ENCODE assay signal across 37 cellular contexts in genomic region chr7:132970257-132970656, GRCh38.
"Had no signal": no experiment of that assay in that cellular context is flagged by ENCODE, and none has a peak within 500 bp of the region (broad histone marks: within the 10 kb centered on the region; RNA-seq: fewer than 3 reads in every experiment).

No MANE protein-coding gene starts in this region.

- H3K4me3 ChIP-seq: adrenal gland, body of pancreas, breast epithelium had no signal

- ATAC-seq: activated CD8-positive, alpha-beta T cell treated with anti-CD3 and anti-CD28 coated beads for 36 hours; activated naive CD4-positive, alpha-beta T cell treated with anti-CD3 and anti-CD28 coated beads, Interleukin-2, amount 50 U/mL, for 72 hours; activated T-cell treated with anti-CD3 and anti-CD28 coated beads, Interleukin-2, amount 50 U/mL, for 4 hours; activated T-cell treated with anti-CD3 and anti-CD28 coated beads, Interleukin-2, amount 50 U/mL, for 72 hours; activated T-helper 17 cell treated with anti-CD3 and anti-CD28 coated beads, Interleukin-2, amount 50 U/mL, for 72 hours; body of pancreas had no signal

- H3K27ac Mint-ChIP-seq: activated B cell treated with CpG ODN at 0.5 μM for 24 hours; activated CD4-positive, alpha-beta memory T cell treated with anti-CD3 and anti-CD28 coated beads for 36 hours; activated CD4-positive, alpha-beta T cell treated with anti-CD3 and anti-CD28 coated beads, Interleukin-2, amount 10 ng/mL, durations not matched to agents 24 days and 14 days; activated CD8-positive, alpha-beta T cell treated with anti-CD3 and anti-CD28 coated beads for 36 hours; activated naive CD4-positive, alpha-beta T cell treated with anti-CD3 and anti-CD28 coated beads for 36 hours; activated naive CD8-positive, alpha-beta T cell treated with anti-CD3 and anti-CD28 coated beads for 36 hours; activated T-cell treated with anti-CD3 and anti-CD28 coated beads, Interleukin-2, amount 50 U/mL, for 72 hours; activated T-helper 1 cell treated with anti-CD3 and anti-CD28 coated beads, Interleukin-12 subunit alpha, Interleukin-12 subunit beta, Interleukin-2, Interleukin-4 antibody, amounts not matched to agents 30 ng/mL and 10 ng/mL and 1 ng/mL, durations not matched to agents 14 hours and 24 hours and 36 hours; activated T-helper 17 cell treated with anti-CD3 and anti-CD28 coated beads, Interleukin-2, amount 50 U/mL, for 72 hours; T-helper 1 cell treated with Interleukin-12 subunit alpha and Interleukin-12 subunit beta and Interleukin-4 antibody, amounts not matched to agents 30 μg/mL and 1 μg/mL, for 36 hours; T-helper 2 cell treated with Interferon-gamma antibody and Interleukin-4, amounts not matched to agents 5 μg/mL and 100 μg/mL, for 36 hours had no signal

- FAIRE-seq: astrocyte, colon, TTC549 had no signal

- H3K27me3 Mint-ChIP-seq: activated B cell treated with CpG ODN at 0.5 μM for 24 hours; activated CD4-positive, alpha-beta memory T cell treated with anti-CD3 and anti-CD28 coated beads for 36 hours; activated CD4-positive, alpha-beta T cell treated with anti-CD3 and anti-CD28 coated beads, Interleukin-2, amount 10 ng/mL, durations not matched to agents 24 days and 14 days; activated CD8-positive, alpha-beta T cell treated with anti-CD3 and anti-CD28 coated beads for 36 hours; activated naive CD8-positive, alpha-beta T cell treated with anti-CD3 and anti-CD28 coated beads for 36 hours; activated T-helper 17 cell treated with anti-CD3 and anti-CD28 coated beads, Interleukin-2, amount 50 U/mL, for 72 hours had no signal

- H3K36me3 ChIP-seq: adrenal gland, breast epithelium had no signal

- H3K27me3 ChIP-seq: adrenal gland, body of pancreas, brain microvascular endothelial cell, breast epithelium had no signal

- H3K27ac ChIP-seq: adrenal gland, body of pancreas, brain microvascular endothelial cell, breast epithelium, WERI-Rb-1 had no signal

- H3K4me1 ChIP-seq: body of pancreas, breast epithelium had no signal

- DNase-seq: activated B cell treated with CpG ODN at 0.5 μM for 24 hours; activated CD4-positive, alpha-beta memory T cell treated with anti-CD3 and anti-CD28 coated beads for 36 hours; activated CD4-positive, alpha-beta T cell treated with anti-CD3 and anti-CD28 coated beads for 4 hours; activated CD4-positive, alpha-beta T cell treated with anti-CD3 and anti-CD28 coated beads, Interleukin-2, amount 10 ng/mL, durations not matched to agents 24 days and 14 days; activated CD4-positive, alpha-beta T cell treated with anti-CD3 and anti-CD28 coated beads, Interleukin-2, amount 50 U/mL, for 1 hour; activated CD4-positive, alpha-beta T cell treated with anti-CD3 and anti-CD28 coated beads, Interleukin-2, amount 50 U/mL, for 4 hours; activated CD4-positive, CD25-positive, alpha-beta regulatory T cell treated with anti-CD3 and anti-CD28 coated beads, Interleukin-2, amount 50 U/mL, for 72 hours; activated CD8-positive, alpha-beta memory T cell treated with anti-CD3 and anti-CD28 coated beads, Interleukin-2, amount 50 U/mL, for 4 hours; activated CD8-positive, alpha-beta T cell treated with anti-CD3 and anti-CD28 coated beads for 36 hours; activated effector memory CD4-positive, alpha-beta T cell treated with anti-CD3 and anti-CD28 coated beads, Interleukin-2, amount 50 U/mL, for 16 hours; activated gamma-delta T cell treated with Interleukin-2 at 50 U/mL for 16 hours; activated naive CD4-positive, alpha-beta T cell; activated naive CD4-positive, alpha-beta T cell treated with anti-CD3 and anti-CD28 coated beads for 36 hours; activated naive CD4-positive, alpha-beta T cell treated with anti-CD3 and anti-CD28 coated beads, Interleukin-2, amount 50 U/mL, for 16 hours; activated naive CD8-positive, alpha-beta T cell treated with anti-CD3 and anti-CD28 coated beads for 36 hours; activated T-cell treated with anti-CD3 and anti-CD28 coated beads for 4 hours; activated T-cell treated with anti-CD3 and anti-CD28 coated beads, Interleukin-2, amount 50 U/mL, for 1 hour; activated T-cell treated with anti-CD3 and anti-CD28 coated beads, Interleukin-2, amount 50 U/mL, for 4 hours; activated T-cell treated with anti-CD3 and anti-CD28 coated beads, Interleukin-2, amount 50 U/mL, for 72 hours; adrenal gland; amniotic stem cell; aorta; body of pancreas; brain microvascular endothelial cell; central memory CD4-positive, alpha-beta T cell; T-helper 2 cell; T-helper 9 cell; WERI-Rb-1 had no signal

- H3K4me3 Mint-ChIP-seq: activated B cell treated with CpG ODN at 0.5 μM for 24 hours; activated CD4-positive, alpha-beta memory T cell treated with anti-CD3 and anti-CD28 coated beads for 36 hours; activated CD4-positive, alpha-beta T cell treated with anti-CD3 and anti-CD28 coated beads, Interleukin-2, amount 10 ng/mL, durations not matched to agents 24 days and 14 days; activated CD8-positive, alpha-beta T cell treated with anti-CD3 and anti-CD28 coated beads for 36 hours; activated naive CD4-positive, alpha-beta T cell treated with anti-CD3 and anti-CD28 coated beads for 36 hours; activated naive CD8-positive, alpha-beta T cell treated with anti-CD3 and anti-CD28 coated beads for 36 hours; activated T-cell treated with anti-CD3 and anti-CD28 coated beads, Interleukin-2, amount 50 U/mL, for 4 hours; activated T-cell treated with anti-CD3 and anti-CD28 coated beads, Interleukin-2, amount 50 U/mL, for 72 hours; activated T-helper 1 cell treated with anti-CD3 and anti-CD28 coated beads, Interleukin-12 subunit alpha, Interleukin-12 subunit beta, Interleukin-2, Interleukin-4 antibody, amounts not matched to agents 30 ng/mL and 10 ng/mL and 1 ng/mL, durations not matched to agents 14 hours and 24 hours and 36 hours; activated T-helper 17 cell treated with anti-CD3 and anti-CD28 coated beads, Interleukin-2, amount 50 U/mL, for 72 hours; T-helper 1 cell treated with Interleukin-12 subunit alpha and Interleukin-12 subunit beta and Interleukin-4 antibody, amounts not matched to agents 30 μg/mL and 1 μg/mL, for 36 hours; T-helper 2 cell treated with Interferon-gamma antibody and Interleukin-4, amounts not matched to agents 5 μg/mL and 100 μg/mL, for 36 hours had no signal

- H3K9me3 Mint-ChIP-seq: activated B cell treated with CpG ODN at 0.5 μM for 24 hours; activated CD4-positive, alpha-beta memory T cell treated with anti-CD3 and anti-CD28 coated beads for 36 hours; activated CD4-positive, alpha-beta T cell treated with anti-CD3 and anti-CD28 coated beads, Interleukin-2, amount 10 ng/mL, durations not matched to agents 24 days and 14 days; activated CD8-positive, alpha-beta T cell treated with anti-CD3 and anti-CD28 coated beads for 36 hours; activated naive CD4-positive, alpha-beta T cell treated with anti-CD3 and anti-CD28 coated beads for 36 hours; activated naive CD4-positive, alpha-beta T cell treated with anti-CD3 and anti-CD28 coated beads, Interleukin-2, amount 50 U/mL, for 72 hours; activated naive CD8-positive, alpha-beta T cell treated with anti-CD3 and anti-CD28 coated beads for 36 hours; activated T-cell treated with anti-CD3 and anti-CD28 coated beads, Interleukin-2, amount 50 U/mL, for 4 hours; activated T-cell treated with anti-CD3 and anti-CD28 coated beads, Interleukin-2, amount 50 U/mL, for 72 hours; activated T-helper 1 cell treated with anti-CD3 and anti-CD28 coated beads, Interleukin-12 subunit alpha, Interleukin-12 subunit beta, Interleukin-2, Interleukin-4 antibody, amounts not matched to agents 30 ng/mL and 10 ng/mL and 1 ng/mL, durations not matched to agents 14 hours and 24 hours and 36 hours; activated T-helper 17 cell treated with anti-CD3 and anti-CD28 coated beads, Interleukin-2, amount 50 U/mL, for 72 hours; T-helper 1 cell treated with Interleukin-12 subunit alpha and Interleukin-12 subunit beta and Interleukin-4 antibody, amounts not matched to agents 30 μg/mL and 1 μg/mL, for 36 hours; T-helper 2 cell treated with Interferon-gamma antibody and Interleukin-4, amounts not matched to agents 5 μg/mL and 100 μg/mL, for 36 hours had no signal

- H3K9me3 ChIP-seq: adrenal gland, body of pancreas, breast epithelium had no signal
